Comparison of ENCODE assay signal across 26 cellular contexts in the genomic region with DNA sequence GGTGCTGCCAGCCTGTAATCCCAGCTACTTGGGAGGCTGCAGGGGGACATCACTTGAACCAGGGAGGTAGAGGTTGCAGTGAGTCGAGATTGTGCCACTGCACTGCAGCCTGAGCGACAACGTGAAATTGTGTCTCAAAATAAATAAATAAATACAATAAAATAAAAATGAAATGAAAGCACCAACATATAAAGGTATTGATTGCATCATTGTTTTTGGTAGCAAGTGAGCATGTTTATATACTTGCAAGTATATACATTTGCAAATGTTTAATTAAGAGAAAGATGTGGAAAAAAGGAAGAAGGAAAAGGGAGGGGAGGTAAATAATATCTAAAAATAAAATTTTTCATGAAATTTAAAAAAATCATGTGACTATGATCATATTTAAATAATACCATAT.
"Had no signal": no experiment of that assay in that cellular context is flagged by ENCODE, and none has a peak within 500 bp of the region (broad histone marks: within the 10 kb centered on the region; RNA-seq: fewer than 3 reads in every experiment).

No MANE protein-coding gene starts in this region.

- ATAC-seq: stimulated activated effector memory CD8-positive, alpha-beta T cell treated with anti-CD3 and anti-CD28 coated beads, Interleukin-12 subunit alpha, Interleukin-12 subunit beta, amount 100 ng/mL, for 72 hours; stimulated activated memory B cell treated with anti-CD40 and anti-IgM and Interleukin-4, amounts not matched to agents 10 μg/mL and 1 μg/mL and 100 μg/mL, for 72 hours; stimulated activated naive B cell treated with anti-CD40 and anti-IgM and Interleukin-4, amounts not matched to agents 10 μg/mL and 1 μg/mL and 100 μg/mL, for 72 hours; stimulated activated naive CD8-positive, alpha-beta T cell treated with anti-CD3 and anti-CD28 coated beads, Interleukin-15, amount 100 ng/mL, for 72 hours; stimulated activated naive CD8-positive, alpha-beta T cell treated with anti-CD3 and anti-CD28 coated beads, Interleukin-15, Interleukin-2, amounts not matched to agents 100 U/mL and 50 U/mL, for 24 hours; upper lobe of right lung had no signal

- H3K4me3 ChIP-seq: stomach, suprapubic skin, testis, thoracic aorta, thyroid gland, tibial artery, tibial nerve, transverse colon, upper lobe of left lung, upper lobe of right lung, uterus, vagina had no signal

- H3K27ac ChIP-seq: stomach, suprapubic skin, testis, thoracic aorta, thyroid gland, tibial artery, tibial nerve, transverse colon, upper lobe of left lung, upper lobe of right lung, uterus, vagina had no signal

- H3K27me3 ChIP-seq: stomach, suprapubic skin, testis, thyroid gland, tibial artery, tibial nerve, transverse colon, upper lobe of left lung, upper lobe of right lung, uterus, vagina had no signal

- H3K36me3 ChIP-seq: stomach, suprapubic skin, thoracic aorta, thyroid gland, tibial artery, tibial nerve, transverse colon, upper lobe of left lung, upper lobe of right lung, uterus, vagina had no signal

- H3K4me1 ChIP-seq: stomach, suprapubic skin, testis, thyroid gland, tibial artery, tibial nerve, transverse colon, upper lobe of left lung, upper lobe of right lung, uterus, vagina had no signal

- DNase-seq: stimulated activated CD4-positive, alpha-beta T cell treated with anti-CD3 and anti-CD28 coated beads, Interleukin-2, amount 100 ng/mL, for 48 hours; stimulated activated CD4-positive, alpha-beta T cell treated with anti-CD3 and anti-CD28 coated beads, Interleukin-4, amount 100 ng/mL, for 1 hour; stimulated activated CD4-positive, alpha-beta T cell treated with anti-CD3 and anti-CD28 coated beads, Interleukin-4, amount 100 ng/mL, for 24 hours; stimulated activated CD4-positive, alpha-beta T cell treated with anti-CD3 and anti-CD28 coated beads, Interleukin-4, amount 100 ng/mL, for 4 hours; stimulated activated CD8-positive, alpha-beta memory T cell treated with anti-CD3 and anti-CD28 coated beads, Interleukin-4, amount 100 ng/mL, for 48 hours; stimulated activated naive B cell treated with anti-CD40 and anti-IgM and Interleukin-4, amounts not matched to agents 10 μg/mL and 1 μg/mL and 100 μg/mL, for 72 hours; stimulated activated naive CD4-positive, alpha-beta T cell; stimulated activated naive CD4-positive, alpha-beta T cell treated with Interleukin-2 at 50 U/mL for 16 hours; stimulated activated naive CD8-positive, alpha-beta T cell treated with anti-CD3 and anti-CD28 coated beads, Interleukin-15, amount 100 ng/mL, for 72 hours; stimulated activated naive CD8-positive, alpha-beta T cell treated with anti-CD3 and anti-CD28 coated beads, Interleukin-15, Interleukin-2, amounts not matched to agents 100 U/mL and 50 U/mL, for 24 hours; stomach; substantia nigra; testis; thyroid gland; tibial artery; transverse colon; trophoblast cell; upper lobe of left lung; upper lobe of right lung; uterus had no signal

- H3K9me3 ChIP-seq: stomach, suprapubic skin, testis, thoracic aorta, thyroid gland, tibial artery, tibial nerve, transverse colon, upper lobe of left lung, upper lobe of right lung, uterus, vagina had no signal
